ENCODE assay signal across 23 cellular contexts in the genomic region with DNA sequence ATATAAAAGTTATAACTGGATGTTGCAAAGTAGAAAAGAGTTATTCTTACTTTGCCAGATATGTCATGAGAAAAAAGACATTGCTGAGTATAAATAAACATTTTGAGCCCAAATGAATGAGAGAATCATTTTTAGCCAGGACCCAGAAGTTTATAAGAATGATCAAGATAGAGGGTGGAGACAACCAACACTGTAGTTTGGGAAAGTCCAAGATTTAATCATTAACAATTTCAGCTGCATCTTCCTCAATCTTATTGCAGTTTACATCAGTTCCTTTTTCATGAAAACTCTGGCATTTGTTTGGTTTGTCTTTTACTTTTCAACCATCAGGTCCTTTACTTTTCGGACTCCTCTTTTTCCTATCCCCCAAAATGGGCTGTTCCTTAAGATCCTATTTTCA.
"Had no signal": no experiment of that assay in that cellular context is flagged by ENCODE, and none has a peak within 500 bp of the region (broad histone marks: within the 10 kb centered on the region; RNA-seq: fewer than 3 reads in every experiment).

No MANE protein-coding gene starts in this region.

- DNase-seq: cerebellar nuclear complex; cortex of kidney; dorsolateral prefrontal cortex; effector CD4-positive, alpha-beta T cell; foreskin melanocyte; kidney; left colon; left ventricle myocardium superior; lower lobe of right lung; natural killer cell; pancreas; stimulated activated CD4-positive, alpha-beta T cell treated with anti-CD3 and anti-CD28 coated beads, Interleukin-12 subunit alpha, Interleukin-12 subunit beta, amount 100 ng/mL, for 4 hours; stimulated activated CD4-positive, alpha-beta T cell treated with anti-CD3 and anti-CD28 coated beads, Interleukin-1b, Interleukin-23, amount 100 ng/mL, for 48 hours; stimulated activated CD4-positive, alpha-beta T cell treated with anti-CD3 and anti-CD28 coated beads, Interleukin-4, amount 100 ng/mL, for 1 hour; stimulated activated CD8-positive, alpha-beta memory T cell treated with anti-CD3 and anti-CD28 coated beads, Interleukin-4, amount 100 ng/mL, for 48 hours; stimulated activated naive CD4-positive, alpha-beta T cell; stimulated activated naive CD8-positive, alpha-beta T cell treated with anti-CD3 and anti-CD28 coated beads, Interleukin-15, amount 100 ng/mL, for 72 hours; transverse colon; upper lobe of right lung; uterus had no signal

- H3K27me3 ChIP-seq: dorsolateral prefrontal cortex, pancreas, suprapubic skin, transverse colon, upper lobe of right lung, uterus had no signal

- H3K4me3 ChIP-seq: dorsolateral prefrontal cortex, lower lobe of right lung, pancreas, smooth muscle cell, suprapubic skin, transverse colon, upper lobe of right lung, uterus had no signal

- H3K27ac ChIP-seq: dorsolateral prefrontal cortex, lower lobe of right lung, pancreas, suprapubic skin, transverse colon, upper lobe of right lung, uterus had no signal

- H3K36me3 ChIP-seq: lower lobe of right lung, pancreas, suprapubic skin, transverse colon, upper lobe of right lung, uterus had no signal

- H3K4me1 ChIP-seq: pancreas, upper lobe of right lung, uterus had no signal

- ATAC-seq: left colon; left ventricle myocardium superior; lower lobe of right lung; natural killer cell; pancreas; sciatic nerve; stimulated activated naive CD8-positive, alpha-beta T cell treated with anti-CD3 and anti-CD28 coated beads, Interleukin-15, amount 100 ng/mL, for 72 hours; upper lobe of right lung had no signal

- H3K9me3 ChIP-seq: pancreas had no signal

- H3K4me3 Mint-ChIP-seq: natural killer cell; stimulated activated naive CD8-positive, alpha-beta T cell treated with anti-CD3 and anti-CD28 coated beads, Interleukin-15, amount 100 ng/mL, for 72 hours had no signal

- H3K27me3 Mint-ChIP-seq: stimulated activated naive CD8-positive, alpha-beta T cell treated with anti-CD3 and anti-CD28 coated beads, Interleukin-15, amount 100 ng/mL, for 72 hours had no signal

- H3K4me1 Mint-ChIP-seq: natural killer cell; stimulated activated naive CD8-positive, alpha-beta T cell treated with anti-CD3 and anti-CD28 coated beads, Interleukin-15, amount 100 ng/mL, for 72 hours had no signal

- H3K4me2 ChIP-seq: smooth muscle cell had no signal

- H3K27ac Mint-ChIP-seq: natural killer cell; stimulated activated naive CD8-positive, alpha-beta T cell treated with anti-CD3 and anti-CD28 coated beads, Interleukin-15, amount 100 ng/mL, for 72 hours had no signal
